Comparison of ENCODE assay signal across 1 cellular context in genomic region chr10:84140036-84140379, GRCh38.
TF ChIP-seq lines count a peak whose summit lies in the region.

No MANE protein-coding gene starts in this region.

TF ChIP-seq in K562, 482 proteins besides CTCF, POLR2A, EP300 and RAD21 (continues in another document):
- TF ChIP-seq BRD4 (IDR thresholded peaks at IDR 0.05) (0 out of 2 replicates have a peak, but pooled peaks have one; percentile 27), VEZF1 (CRISPR knock-in tag; IDR thresholded peaks at IDR 0.05) (no peak), HDAC2 (IDR thresholded peaks at IDR 0.05) (no peak), WHSC1 (IDR thresholded peaks at IDR 0.05; ENCODE audit: low read length) (no peak), EP400 (IDR thresholded peaks at IDR 0.05) (peak; percentile 59; the same call in 1 of the 2 replicates), JUN (IDR thresholded peaks at IDR 0.05; ENCODE audit: borderline replicate concordance, low read depth, low read length) (0 out of 2 replicates have a peak, but pooled peaks have one; percentile 7), JUN (CRISPR knock-in tag; IDR thresholded peaks at IDR 0.05; ENCODE audit: borderline replicate concordance) (no peak), XRCC4 (IDR thresholded peaks at IDR 0.05; ENCODE audit: extremely low read depth, insufficient read depth, insufficient read length) (no peak), ATF3 (IDR thresholded peaks at IDR 0.05) (peak; percentile 68; the same call in 1 of the 2 replicates), ATF3 (CRISPR knock-in tag; conservative IDR thresholded peaks at IDR 0.05) (no peak), SMARCA4 (IDR thresholded peaks at IDR 0.05) (0 out of 2 replicates have a peak, but pooled peaks have one; percentile 11), ZNF232 (CRISPR knock-in tag; IDR thresholded peaks at IDR 0.05) (no peak; the same call in 1 of the 2 replicates), PYGO2 (tag; IDR thresholded peaks at IDR 0.05) (no peak), HCFC1 (IDR thresholded peaks at IDR 0.05; ENCODE audit: low read depth, low read length) (no peak), SLC30A9 (CRISPR knock-in tag; IDR thresholded peaks at IDR 0.05) (no peak), ZNF79 (CRISPR knock-in tag; IDR thresholded peaks at IDR 0.05; ENCODE audit: low read depth) (no peak), RNF219 (CRISPR knock-in tag; IDR thresholded peaks at IDR 0.05) (no peak), THRA (IDR thresholded peaks at IDR 0.05) (no peak), ZBTB9 (CRISPR knock-in tag; IDR thresholded peaks at IDR 0.05) (no peak), ATF4 (CRISPR knock-in tag; IDR thresholded peaks at IDR 0.05) (peak; percentile 88), MCM7 (IDR thresholded peaks at IDR 0.05) (no peak), EGR1 (conservative IDR thresholded peaks at IDR 0.05) (no peak), ARID3B (CRISPR knock-in tag; IDR thresholded peaks at IDR 0.05; ENCODE audit: borderline replicate concordance) (no peak), PHTF2 (CRISPR knock-in tag; IDR thresholded peaks at IDR 0.05) (peak; percentile 4; the same call in 1 of the 2 replicates), E4F1 (CRISPR knock-in tag; IDR thresholded peaks at IDR 0.05; ENCODE audit: borderline replicate concordance) (no peak), SP1 (CRISPR knock-in tag; IDR thresholded peaks at IDR 0.05) (no peak), MEIS2 (IDR thresholded peaks at IDR 0.05; ENCODE audit: partially characterized antibody) (no peak), ZNF592 (IDR thresholded peaks at IDR 0.05) (0 out of 2 replicates have a peak, but pooled peaks have one; percentile 6), MAFG (tag; conservative IDR thresholded peaks at IDR 0.05) (0 out of 2 replicates have a peak, but pooled peaks have one; percentile 39), ZNF324 (CRISPR knock-in tag; IDR thresholded peaks at IDR 0.05) (no peak), ZFPM2 (CRISPR knock-in tag; IDR thresholded peaks at IDR 0.05) (no peak), RBM15 (IDR thresholded peaks at IDR 0.05; ENCODE audit: insufficient read depth, low read length) (no peak), ATF7 (IDR thresholded peaks at IDR 0.05) (peak; percentile 52; the same call in 1 of the 2 replicates), SMAD1 (IDR thresholded peaks at IDR 0.05; ENCODE audit: low read depth, low read length, partially characterized antibody) (peak; percentile 27), RBM25 (IDR thresholded peaks at IDR 0.05; ENCODE audit: low read depth, low read length, severe bottlenecking) (no peak), MBD1 (CRISPR knock-in tag; IDR thresholded peaks at IDR 0.05) (no peak), MECOM (CRISPR knock-in tag; IDR thresholded peaks at IDR 0.05) (no peak), SRF (CRISPR knock-in tag; IDR thresholded peaks at IDR 0.05) (peak in 1 of 2 experiments; percentile 30; a peak in 1 of 4 replicates), HLTF (IDR thresholded peaks at IDR 0.05) (no peak), XRCC3 (IDR thresholded peaks at IDR 0.05) (no peak), BRD9 (IDR thresholded peaks at IDR 0.05; ENCODE audit: low read depth, partially characterized antibody) (peak; percentile 39), TRIM24 (IDR thresholded peaks at IDR 0.05) (no peak), SAFB2 (IDR thresholded peaks at IDR 0.05; ENCODE audit: borderline replicate concordance, low read depth, low read length, severe bottlenecking) (no peak), FOXP1 (CRISPR knock-in tag; IDR thresholded peaks at IDR 0.05) (no peak)
